ENCODE assay signal across 1 cellular context in genomic region chr4:148059617-148060180, GRCh38.
TF ChIP-seq lines count a peak whose summit lies in the region.

No MANE protein-coding gene starts in this region.

TF ChIP-seq in SK-N-SH treated with all-trans-retinoic acid at 6 μM for 48 hours, 23 proteins besides CTCF, POLR2A, EP300 and RAD21 (continued from another document):
- TF ChIP-seq PATZ1 (CRISPR knock-in tag; IDR thresholded peaks at IDR 0.05; ENCODE audit: borderline replicate concordance) (no peak), OSR1 (CRISPR knock-in tag; IDR thresholded peaks at IDR 0.05) (no peak), ZC3H10 (CRISPR knock-in tag; IDR thresholded peaks at IDR 0.05) (no peak), GLIS3 (CRISPR knock-in tag; IDR thresholded peaks at IDR 0.05) (no peak), ISL1 (CRISPR knock-in tag; IDR thresholded peaks at IDR 0.05) (no peak), ZNF70 (CRISPR knock-in tag; IDR thresholded peaks at IDR 0.05) (no peak), TSHZ2 (CRISPR knock-in tag; IDR thresholded peaks at IDR 0.05) (no peak), SNAI2 (CRISPR knock-in tag; IDR thresholded peaks at IDR 0.05) (no peak), CSRNP3 (CRISPR knock-in tag; IDR thresholded peaks at IDR 0.05) (no peak), PPARA (CRISPR knock-in tag; IDR thresholded peaks at IDR 0.05; ENCODE audit: borderline replicate concordance) (no peak), ZNF565 (CRISPR knock-in tag; conservative IDR thresholded peaks at IDR 0.05; ENCODE audit: low read depth) (no peak), ZFP30 (CRISPR knock-in tag; IDR thresholded peaks at IDR 0.05) (no peak), CREB5 (CRISPR knock-in tag; IDR thresholded peaks at IDR 0.05; ENCODE audit: low read depth) (no peak), TOX (CRISPR knock-in tag; IDR thresholded peaks at IDR 0.05; ENCODE audit: borderline replicate concordance) (no peak), ZFP3 (CRISPR knock-in tag; IDR thresholded peaks at IDR 0.05) (no peak)
